In genomic region chr15:73335471-73335870, GRCh38 we compare ENCODE assay signal across 24 cellular contexts. TPM values are rescaled to one million over a fixed set of nuclear protein-coding genes. Genes with fewer than 3 reads are reported as not detected.
"Had no signal": no experiment of that assay in that cellular context is flagged by ENCODE, and none has a peak within 500 bp of the region (broad histone marks: within the 10 kb centered on the region; RNA-seq: fewer than 3 reads in every experiment).

No MANE protein-coding gene starts in this region.

- H3K9me3 ChIP-seq: esophagus muscularis mucosa, gastrocnemius medialis, heart right ventricle, psoas muscle, testis, tibial nerve had no signal

- H3K36me3 ChIP-seq: esophagus muscularis mucosa, gastrocnemius medialis, heart right ventricle, tibial nerve had no signal

- H3K27ac ChIP-seq: epithelial cell of prostate, esophagus muscularis mucosa, gastrocnemius medialis, heart right ventricle, parathyroid adenoma, psoas muscle, testis, tibial nerve had no signal

- H3K9ac ChIP-seq: parathyroid adenoma had no signal

- H3K79me2 ChIP-seq: parathyroid adenoma had no signal

- H3K4me3 ChIP-seq: esophagus muscularis mucosa, gastrocnemius medialis, heart right ventricle, lung, psoas muscle, testis, tibial nerve had no signal

- DNase-seq: effector memory CD8-positive, alpha-beta T cell; gastrocnemius medialis; heart right ventricle; hypothalamus; mesenchymal stem cell; midbrain; naive B cell; occipital lobe; psoas muscle; retina; small intestine; stimulated activated CD4-positive, alpha-beta T cell treated with anti-CD3 and anti-CD28 coated beads, Interleukin-4, amount 100 ng/mL, for 1 hour; stimulated activated CD8-positive, alpha-beta memory T cell treated with anti-CD3 and anti-CD28 coated beads, Interleukin-4, amount 100 ng/mL, for 48 hours; testis had no signal

- FAIRE-seq: colon, islet of Langerhans, small intestine had no signal

- ATAC-seq: effector memory CD8-positive, alpha-beta T cell; gastrocnemius medialis; heart right ventricle; left lobe of liver; psoas muscle; stimulated activated effector memory CD8-positive, alpha-beta T cell treated with anti-CD3 and anti-CD28 coated beads, Interleukin-12 subunit alpha, Interleukin-12 subunit beta, amount 100 ng/mL, for 72 hours had no signal

- H3K4me1 ChIP-seq: esophagus muscularis mucosa, gastrocnemius medialis, parathyroid adenoma, psoas muscle, tibial nerve had no signal

- H3K27me3 ChIP-seq: gastrocnemius medialis, heart right ventricle, testis, tibial nerve had no signal

- H2AFZ ChIP-seq: parathyroid adenoma had no signal

RNA-seq across cellular contexts. Expression of gene HCN4, which starts 33.3 kb away (rescaled TPM):
- total RNA-seq: fibroblast of villous mesenchyme, gastrocnemius medialis, left lobe of liver, psoas muscle, tibial nerve had no signal
- polyA plus RNA-seq: psoas muscle had no signal
